8 cellular contexts compared by ENCODE assay signal in genomic region chr14:74362361-74362915, GRCh38. TPM values are rescaled to one million over a fixed set of nuclear protein-coding genes. Genes with fewer than 3 reads are reported as not detected.
DNase-seq lines count a peak whose midpoint lies in the region; ATAC-seq and TF ChIP-seq lines count a peak whose summit lies in the region.

No MANE protein-coding gene starts in this region.

- H3K4me1 ChIP-seq in osteoblast (ENCODE audit: insufficient read depth, low read length) = no peaks in the 10 kb centered on the region
- no peaks in the 10 kb centered on the region for H3K4me1 ChIP-seq in tibial artery

- TF ChIP-seq CTCF in RWPE1 (conservative IDR thresholded peaks at IDR 0.05; ENCODE audit: low read depth) (peak; percentile 96), osteoblast (IDR thresholded peaks at IDR 0.05; ENCODE audit: extremely low read depth, low read depth, low read length) (peak; percentile 98), tibial artery (IDR thresholded peaks at IDR 0.05) (peak; percentile 95 to 96)

- no peaks in the 10 kb centered on the region for H3K9me3 ChIP-seq in osteoblast (ENCODE audit: low read depth, low read length)
- H3K9me3 ChIP-seq in tibial artery = no peaks in the 10 kb centered on the region

- no peak for ATAC-seq in GM21529 (IDR thresholded peaks at IDR 0.05; ENCODE audit: unreplicated experiment)

- H3K27ac ChIP-seq in RWPE1 (no peak overlapping the region), osteoblast (ENCODE audit: low read depth, low read length) (no peak overlapping the region), tibial artery (no peak overlapping the region)

- H3K79me2 ChIP-seq in osteoblast (ENCODE audit: insufficient read depth, low read length) = no peaks in the 10 kb centered on the region

- H2AFZ ChIP-seq in osteoblast (ENCODE audit: low read length) = peak overlapping the region; percentile 28

- POLR2A ChIA-PET in RWPE1 (lab: Yijun Ruan, JAX; ENCODE audit: low non-redundant PET) = no interaction called here

- H3K4me2 ChIP-seq in osteoblast (ENCODE audit: insufficient read depth, low read length) = no peak overlapping the region

- H4K20me1 ChIP-seq in osteoblast (ENCODE audit: insufficient read depth, low read length) = no peaks in the 10 kb centered on the region

- CTCF ChIA-PET in RWPE1 (lab: Yijun Ruan, JAX) = no interaction called here

- DNase-seq in DMS79 treated with DMSO at 0.1 percent for 48 hours (lab: John Stamatoyannopoulos, UW) = peak; percentile 77
- DNase-seq in LoVo (ENCODE audit: low spot score) = peak; percentile 73
- peak; percentile 88 for DNase-seq in RWPE1 (ENCODE audit: low spot score)
- peak; percentile 86 for DNase-seq in activated effector memory CD4-positive, alpha-beta T cell treated with anti-CD3 and anti-CD28 coated beads, Interleukin-2, amount 50 U/mL, for 16 hours
- peak; percentile 78 for DNase-seq in germinal center (ENCODE audit: low spot score)
- DNase-seq in osteoblast (ENCODE audit: insufficient read length, low spot score, missing footprints) = peak; percentile 95
- DNase-seq in tibial artery = peak; percentile 88

- no peak overlapping the region for H3K4me3 ChIP-seq in osteoblast (ENCODE audit: insufficient read depth, low read length)
- no peak overlapping the region for H3K4me3 ChIP-seq in tibial artery

- no peaks in the 10 kb centered on the region for H3K36me3 ChIP-seq in osteoblast (ENCODE audit: insufficient read depth, low read length)
- H3K36me3 ChIP-seq in tibial artery = no peaks in the 10 kb centered on the region

- H3K27me3 ChIP-seq in osteoblast (ENCODE audit: insufficient read depth, low read length) (peaks cover 12% of the 10 kb centered on the region), tibial artery (peaks cover 0 to 26% of the 10 kb centered on the region in 2 donors)

- intact Hi-C loops in tibial artery (cut with DNase I; ENCODE audit: low total_unique reads) = loop anchor here (5.0 to 10.0 kb wide), 3 partner anchors 120 to 432 kb away; partner anchors contain the start of gene LTBP2

RNA-seq across cellular contexts. Expression of gene VRTN, which starts 14.2 kb away (rescaled TPM):
- not detected in 2 replicates for total RNA-seq in osteoblast

RNA-seq across cellular contexts. Expression of gene ABCD4, which starts 59.7 kb away (rescaled TPM):
- total RNA-seq in osteoblast = 35.7 and 38.7 TPM in 2 replicates
